Comparison of ENCODE assay signal across 2 cellular contexts in genomic region chr7:114819629-114820362, GRCh38.
A peak's percentile ranks its signal among the peaks of the same experiment; 100 is the strongest.
TF ChIP-seq lines count a peak whose summit lies in the region.

No MANE protein-coding gene starts in this region.

TF ChIP-seq in IMR-90, 13 proteins besides CTCF, POLR2A, EP300 and RAD21:
- TF ChIP-seq SMC3 (IDR thresholded peaks at IDR 0.05; ENCODE audit: low read depth, low read length) (no peak), CEBPB (IDR thresholded peaks at IDR 0.05; ENCODE audit: low read depth, low read length) (peak; percentile 99), MAFK (IDR thresholded peaks at IDR 0.05; ENCODE audit: low read depth, low read length) (peak; percentile 76), MAZ (IDR thresholded peaks at IDR 0.05; ENCODE audit: borderline replicate concordance, low read depth, low read length) (no peak), NFE2L2 (IDR thresholded peaks at IDR 0.05; ENCODE audit: low read depth, low read length) (peak; percentile 98), RFX5 (IDR thresholded peaks at IDR 0.05; ENCODE audit: low read depth, low read length) (no peak), BHLHE40 (IDR thresholded peaks at IDR 0.05; ENCODE audit: low read depth, low read length) (peak; percentile 81), CHD1 (IDR thresholded peaks at IDR 0.05; ENCODE audit: low read depth, low read length) (no peak), RCOR1 (IDR thresholded peaks at IDR 0.05; ENCODE audit: insufficient replicate concordance, low read length) (no peak), FOS (IDR thresholded peaks at IDR 0.05; ENCODE audit: low read depth, low read length) (peak; percentile 55; the same call in 1 of the 2 replicates), MXI1 (IDR thresholded peaks at IDR 0.05; ENCODE audit: borderline replicate concordance, low read depth, low read length) (no peak)
- TF ChIP-seq, protein P1, sequence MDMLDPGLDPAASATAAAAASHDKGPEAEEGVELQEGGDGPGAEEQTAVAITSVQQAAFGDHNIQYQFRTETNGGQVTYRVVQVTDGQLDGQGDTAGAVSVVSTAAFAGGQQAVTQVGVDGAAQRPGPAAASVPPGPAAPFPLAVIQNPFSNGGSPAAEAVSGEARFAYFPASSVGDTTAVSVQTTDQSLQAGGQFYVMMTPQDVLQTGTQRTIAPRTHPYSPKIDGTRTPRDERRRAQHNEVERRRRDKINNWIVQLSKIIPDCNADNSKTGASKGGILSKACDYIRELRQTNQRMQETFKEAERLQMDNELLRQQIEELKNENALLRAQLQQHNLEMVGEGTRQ (IDR thresholded peaks at IDR 0.05; ENCODE audit: low read depth, low read length), result no peak
- TF ChIP-seq, protein P2, sequence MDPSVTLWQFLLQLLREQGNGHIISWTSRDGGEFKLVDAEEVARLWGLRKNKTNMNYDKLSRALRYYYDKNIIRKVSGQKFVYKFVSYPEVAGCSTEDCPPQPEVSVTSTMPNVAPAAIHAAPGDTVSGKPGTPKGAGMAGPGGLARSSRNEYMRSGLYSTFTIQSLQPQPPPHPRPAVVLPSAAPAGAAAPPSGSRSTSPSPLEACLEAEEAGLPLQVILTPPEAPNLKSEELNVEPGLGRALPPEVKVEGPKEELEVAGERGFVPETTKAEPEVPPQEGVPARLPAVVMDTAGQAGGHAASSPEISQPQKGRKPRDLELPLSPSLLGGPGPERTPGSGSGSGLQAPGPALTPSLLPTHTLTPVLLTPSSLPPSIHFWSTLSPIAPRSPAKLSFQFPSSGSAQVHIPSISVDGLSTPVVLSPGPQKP (IDR thresholded peaks at IDR 0.05; ENCODE audit: borderline replicate concordance, low read depth, low read length), result no peak
TF ChIP-seq in IMR-90: peak in this region for 5.

TF ChIP-seq in HepG2, 621 proteins besides CTCF, POLR2A, EP300 and RAD21 (continued from another document):
- TF ChIP-seq NFE2L2 (IDR thresholded peaks at IDR 0.05; ENCODE audit: low read length), result peak; percentile 19; the same call in 1 of the 2 replicates
- no peak for TF ChIP-seq TSC22D2 (CRISPR knock-in tag; IDR thresholded peaks at IDR 0.05; ENCODE audit: borderline replicate concordance)
- no peak for TF ChIP-seq FOXK2 (IDR thresholded peaks at IDR 0.05)
- TF ChIP-seq HMG20B (CRISPR knock-in tag; conservative IDR thresholded peaks at IDR 0.05), result no peak
- TF ChIP-seq ZZZ3 (CRISPR knock-in tag; IDR thresholded peaks at IDR 0.05; ENCODE audit: borderline replicate concordance), result no peak
- no peak for TF ChIP-seq ZBTB7B (CRISPR knock-in tag; IDR thresholded peaks at IDR 0.05)
TF ChIP-seq in HepG2: peak in this region for 1.
